20 cellular contexts compared by ENCODE assay signal in the genomic region with DNA sequence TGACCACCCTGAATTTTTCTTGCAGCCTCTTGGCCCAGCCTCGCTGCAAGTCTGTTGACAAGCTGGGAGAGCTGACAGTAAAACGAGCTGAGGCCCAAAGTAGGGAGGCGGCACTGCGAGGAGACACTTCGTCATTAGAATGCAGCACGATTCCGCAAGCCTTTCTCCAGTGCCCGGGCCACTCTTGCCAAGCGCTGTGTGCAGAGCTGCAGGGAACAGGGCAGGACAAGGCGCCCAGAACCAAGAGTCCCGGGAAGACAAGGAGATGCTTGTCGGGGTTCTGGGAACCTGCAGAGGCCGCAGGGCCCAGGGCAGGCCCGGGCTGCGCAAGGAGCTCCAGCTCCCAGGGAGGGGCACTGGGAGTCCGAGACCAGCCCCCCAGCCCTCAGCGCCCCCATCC.
DNase-seq lines count a peak whose midpoint lies in the region; ATAC-seq and TF ChIP-seq lines count a peak whose summit lies in the region.
"Had no signal": no experiment of that assay in that cellular context is flagged by ENCODE, and none has a peak within 500 bp of the region (broad histone marks: within the 10 kb centered on the region; RNA-seq: fewer than 3 reads in every experiment).

No MANE protein-coding gene starts in this region.

- no peak overlapping the region for H3K4me2 ChIP-seq in IMR-90 (ENCODE audit: low read depth, low read length)
- H3K4me2 ChIP-seq: A549, BLaER1 had no signal

- H3K27ac Mint-ChIP-seq in chondrocyte (ENCODE audit: unreplicated experiment), result no peak overlapping the region
- H3K27ac Mint-ChIP-seq: CD4-positive, alpha-beta memory T cell had no signal

- H3K9me1 ChIP-seq in IMR-90 (ENCODE audit: insufficient read depth, low read length), result peaks cover 6% of the 10 kb centered on the region; the same call in 1 of the 2 replicates

- H2AK9ac ChIP-seq in IMR-90 (replicated peaks; ENCODE audit: low read depth, low read length, poor library complexity), result no peak overlapping the region

- H3K4ac ChIP-seq in IMR-90 (ENCODE audit: low read depth, low read length), result no peak overlapping the region

- 74% methylated on average over 13 of the region's 17 CpGs; no CpG with 5 or more reads in 1 of the 2 experiments for WGBS in IMR-90 (ENCODE audit: extremely low coverage in 2 of 2, insufficient read length in 1 of 2), 2 experiments
- 88 to 100% (median 94%) methylated on average over 1 to 17 of the region's 17 CpGs for WGBS in adrenal gland, 4 donors

- H2AK5ac ChIP-seq in IMR-90 (ENCODE audit: low read depth, low read length), result peak overlapping the region; percentile 3; the same call in 1 of the 2 replicates

- H2BK20ac ChIP-seq in IMR-90 (ENCODE audit: low read depth, low read length), result no peak overlapping the region

- no peaks in the 10 kb centered on the region; the same call in 1 of the 2 replicates for H4K20me1 ChIP-seq in IMR-90 (ENCODE audit: insufficient read depth, low read length)
- H4K20me1 ChIP-seq: BLaER1 had no signal

- H3K4me3 Mint-ChIP-seq in chondrocyte (ENCODE audit: unreplicated experiment), result no peak overlapping the region
- H3K4me3 Mint-ChIP-seq: CD4-positive, alpha-beta memory T cell had no signal

- POLR2A ChIA-PET in IMR-90 (lab: Charles Lee; ENCODE audit: unreplicated experiment), result no interaction called here

- no peaks in the 10 kb centered on the region for H3K36me3 ChIP-seq in IMR-90 (ENCODE audit: control insufficient read depth, insufficient read depth, low read length)
- H3K36me3 ChIP-seq in adrenal gland (replicated peaks in 1 of 2), result no peaks in the 10 kb centered on the region
- H3K36me3 ChIP-seq: BLaER1, HAP-1 had no signal

- no peak overlapping the region for H2BK5ac ChIP-seq in IMR-90 (ENCODE audit: low read depth, low read length, poor library complexity, severe bottlenecking)

- dilution Hi-C loops in IMR-90 (cut with HindIII; ENCODE audit: low sequenced_read_pairs, unreplicated experiment), result no loop called here

- H3K14ac ChIP-seq in IMR-90 (replicated peaks; ENCODE audit: low read depth, low read length), result no peak overlapping the region

- TF ChIP-seq CTCF in IMR-90 (conservative IDR thresholded peaks at IDR 0.05; ENCODE audit: low read depth, low read length) (no peak), chondrocyte (IDR thresholded peaks at IDR 0.05) (no peak), adrenal gland (IDR thresholded peaks at IDR 0.05) (no peak)

- H2BK120ac ChIP-seq in IMR-90 (ENCODE audit: low read depth, low read length), result no peak overlapping the region

- H3K56ac ChIP-seq in IMR-90 (ENCODE audit: extremely low read depth, insufficient read depth, low read length), result no peak overlapping the region

- TF ChIP-seq POLR2A in IMR-90 (IDR thresholded peaks at IDR 0.05; ENCODE audit: low read depth, low read length) (no peak), adrenal gland (IDR thresholded peaks at IDR 0.05) (no peak)

- BruUV-seq in IMR-90 (replicated peaks; lab: Mats Ljungman, UMichigan), result no TSS peak

- H3K18ac ChIP-seq in IMR-90 (ENCODE audit: low read depth, low read length), result no peak overlapping the region

- TF ChIP-seq RAD21 in IMR-90 (IDR thresholded peaks at IDR 0.05; ENCODE audit: low read length), result no peak

- CTCF ChIA-PET in IMR-90 (lab: Yijun Ruan, JAX), result interaction anchor here (0.7 kb wide), 1 partner anchor 163 kb away, joined by 3 read pairs; no protein-coding TSS in a partner anchor

- in situ Hi-C loops in IMR-90 (cut with MboI; ENCODE audit: low sequenced_read_pairs), result no loop called here

- H3K23ac ChIP-seq in IMR-90 (ENCODE audit: low read depth, low read length), result no peak overlapping the region

- no peak overlapping the region for H4K8ac ChIP-seq in IMR-90 (ENCODE audit: low read depth in 2 of 2, low read length in 2 of 2)

- no peaks in the 10 kb centered on the region for H3K79me1 ChIP-seq in IMR-90 (ENCODE audit: low read depth in 1 of 2, low read length in 2 of 2)

- no peaks in the 10 kb centered on the region for H3K27me3 Mint-ChIP-seq in chondrocyte (ENCODE audit: low read depth)
- H3K27me3 Mint-ChIP-seq: CD4-positive, alpha-beta memory T cell had no signal

- no peak overlapping the region for H4K91ac ChIP-seq in IMR-90 (ENCODE audit: insufficient read depth, low read depth, low read length)

- no peak overlapping the region for H3K9ac ChIP-seq in IMR-90 (ENCODE audit: low read depth, low read length)
- H3K9ac ChIP-seq: BLaER1, GM23248 had no signal

- H3K36me3 Mint-ChIP-seq in chondrocyte (ENCODE audit: low read depth), result no peaks in the 10 kb centered on the region
- H3K36me3 Mint-ChIP-seq: CD4-positive, alpha-beta memory T cell had no signal

- no peak overlapping the region for H2BK15ac ChIP-seq in IMR-90 (ENCODE audit: low read depth, low read length)

- no peak for DNase-seq in IMR-90
- peak; percentile 65 for DNase-seq in chondrocyte (ENCODE audit: low spot score)
- DNase-seq in medulla oblongata (ENCODE audit: extremely low spot score), result peak; percentile 42
- peak; percentile 32 for DNase-seq in putamen (ENCODE audit: low spot score)
- no peak for DNase-seq in adrenal gland
- no peak for DNase-seq in NOMO-1 treated with dmso at 0.1 percent for 144 hours (lab: John Stamatoyannopoulos, UW; ENCODE audit: unreplicated experiment)
- DNase-seq in middle frontal gyrus (ENCODE audit: extremely low spot score, low spot score), result no peak
- DNase-seq: CD4-positive, alpha-beta memory T cell; DMS153; GM23248; NCI-H1105; NCI-H1694 treated with DMSO at 0.1 percent for 48 hours; NCI-H774; PC-3; RPMI8226; SIG-M5 had no signal

- no peaks in the 10 kb centered on the region for H3K9me3 ChIP-seq in IMR-90 (ENCODE audit: control insufficient read depth, insufficient read depth, low read length)
- H3K9me3 ChIP-seq in adrenal gland (replicated peaks in 1 of 3), result no peaks in the 10 kb centered on the region
- H3K9me3 ChIP-seq: HAP-1 had no signal

- H3K4me1 Mint-ChIP-seq in chondrocyte (ENCODE audit: low read depth), result peaks cover 34% of the 10 kb centered on the region
- H3K4me1 Mint-ChIP-seq: CD4-positive, alpha-beta memory T cell had no signal

- intact Hi-C loops in IMR-90 (cut with micrococcal nuclease) (no loop called here), adrenal gland (cut with DNase I) (no loop called here)

- no peak overlapping the region for H2AFZ ChIP-seq in IMR-90 (replicated peaks; ENCODE audit: low read length, poor library complexity)
- H2AFZ ChIP-seq: GM23248 had no signal

- H3K4me1 ChIP-seq in IMR-90 (ENCODE audit: control insufficient read depth, insufficient read depth, low read length) (peaks cover 13% of the 10 kb centered on the region), adrenal gland (replicated peaks in 1 of 2) (peaks cover 0 to 5% of the 10 kb centered on the region in 2 donors)
- H3K4me1 ChIP-seq: HAP-1 had no signal

- no peaks in the 10 kb centered on the region for H3K9me3 Mint-ChIP-seq in chondrocyte (ENCODE audit: low read depth)

- no peak overlapping the region for H4K5ac ChIP-seq in IMR-90 (ENCODE audit: low read depth, low read length)

- H3K27ac ChIP-seq in IMR-90 (ENCODE audit: insufficient read depth, low read length) (no peak overlapping the region), adrenal gland (no peak overlapping the region)
- H3K27ac ChIP-seq: BLaER1, GM23248 had no signal

- H3K4me3 ChIP-seq in IMR-90 (ENCODE audit: insufficient read depth, low read depth, low read length), result no peak overlapping the region
- no peak overlapping the region for H3K4me3 ChIP-seq in adrenal gland
- H3K4me3 ChIP-seq: A549, BLaER1, GM12878, GM23248, HAP-1 had no signal

- ATAC-seq in IMR-90 (ENCODE audit: low read depth), result no peak
- ATAC-seq: A549, GM12878, PC-3 had no signal

- H3K27me3 ChIP-seq in IMR-90 (ENCODE audit: control insufficient read depth, insufficient read depth, low read length) (no peaks in the 10 kb centered on the region; the same call in 1 of the 2 replicates), adrenal gland (peaks cover 20% of the 10 kb centered on the region)
- H3K27me3 ChIP-seq: BLaER1 had no signal

TF ChIP-seq in IMR-90, 13 proteins besides CTCF, POLR2A, EP300 and RAD21:
- TF ChIP-seq CEBPB (IDR thresholded peaks at IDR 0.05; ENCODE audit: low read depth, low read length) (no peak), RFX5 (IDR thresholded peaks at IDR 0.05; ENCODE audit: low read depth, low read length) (no peak), MXI1 (IDR thresholded peaks at IDR 0.05; ENCODE audit: borderline replicate concordance, low read depth, low read length) (no peak), MAFK (IDR thresholded peaks at IDR 0.05; ENCODE audit: low read depth, low read length) (no peak), CHD1 (IDR thresholded peaks at IDR 0.05; ENCODE audit: low read depth, low read length) (no peak), SMC3 (IDR thresholded peaks at IDR 0.05; ENCODE audit: low read depth, low read length) (no peak), MAZ (IDR thresholded peaks at IDR 0.05; ENCODE audit: borderline replicate concordance, low read depth, low read length) (no peak)
- TF ChIP-seq, protein P1, sequence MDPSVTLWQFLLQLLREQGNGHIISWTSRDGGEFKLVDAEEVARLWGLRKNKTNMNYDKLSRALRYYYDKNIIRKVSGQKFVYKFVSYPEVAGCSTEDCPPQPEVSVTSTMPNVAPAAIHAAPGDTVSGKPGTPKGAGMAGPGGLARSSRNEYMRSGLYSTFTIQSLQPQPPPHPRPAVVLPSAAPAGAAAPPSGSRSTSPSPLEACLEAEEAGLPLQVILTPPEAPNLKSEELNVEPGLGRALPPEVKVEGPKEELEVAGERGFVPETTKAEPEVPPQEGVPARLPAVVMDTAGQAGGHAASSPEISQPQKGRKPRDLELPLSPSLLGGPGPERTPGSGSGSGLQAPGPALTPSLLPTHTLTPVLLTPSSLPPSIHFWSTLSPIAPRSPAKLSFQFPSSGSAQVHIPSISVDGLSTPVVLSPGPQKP (IDR thresholded peaks at IDR 0.05; ENCODE audit: borderline replicate concordance, low read depth, low read length), result no peak

Comparison
In these comparisons a context has a peak if more than half of its experiments do, and no peak if none do; other contexts are left out.
1. DNase-seq: peak in chondrocyte (single experiment), medulla oblongata (single experiment) and putamen (single experiment); none in IMR-90 (single experiment), adrenal gland (0 of 7), NOMO-1 treated with dmso at 0.1 percent for 144 hours (single experiment) and middle frontal gyrus (single experiment).